Comparison of ENCODE assay signal across 7 cellular contexts in genomic region chr1:42859366-42859765, GRCh38. TPM values are rescaled to one million over a fixed set of nuclear protein-coding genes. Genes with fewer than 3 reads are reported as not detected.
DNase-seq lines count a peak whose midpoint lies in the region; ATAC-seq, FAIRE-seq and TF ChIP-seq lines count a peak whose summit lies in the region.
"Not testable (repeated sequence)": the region's sequence is repeated elsewhere in the genome, so short reads cannot be mapped to it uniquely, and the experiment has no call there.

No MANE protein-coding gene starts in this region.

- TF ChIP-seq RAD21 in HCT116 (IDR thresholded peaks at IDR 0.05; ENCODE audit: low read depth); K562 (CRISPR knock-in tag; conservative IDR thresholded peaks at IDR 0.05 in 1 of 2, IDR thresholded peaks at IDR 0.05 in 1 of 2): not testable (repeated sequence)

- CTCF ChIA-PET in HCT116 (lab: Charles Lee); K562 (lab: Yijun Ruan, JAX; ENCODE audit: low intra/inter-chr PET ratio): not testable (repeated sequence)

- H3K27me3 Mint-ChIP-seq in endothelial cell (ENCODE audit: unreplicated experiment); progenitor cell of endocrine pancreas; type B pancreatic cell: not testable (repeated sequence)

- DNase-seq in ELF-1 (ENCODE audit: low read depth, low spot score) (peak; percentile 24), K562 (ENCODE audit: extremely low read depth in 1 of 4, low spot score in 3 of 4) (peak in 1 of 4 experiments; percentile 53), trophoblast cell (peak; percentile 35 to 84)
- DNase-seq in HCT116 (ENCODE audit: low read depth, low spot score); endothelial cell (ENCODE audit: low spot score); progenitor cell of endocrine pancreas (ENCODE audit: low spot score, unreplicated experiment); type B pancreatic cell (ENCODE audit: extremely low spot score, unreplicated experiment): not testable (repeated sequence)

- H3K9me3 Mint-ChIP-seq in endothelial cell (ENCODE audit: unreplicated experiment) = not testable (repeated sequence)
- peaks cover 47% of the 10 kb centered on the region for H3K9me3 Mint-ChIP-seq in progenitor cell of endocrine pancreas (ENCODE audit: low read depth)
- peaks cover 33% of the 10 kb centered on the region for H3K9me3 Mint-ChIP-seq in type B pancreatic cell

- not testable (repeated sequence) for H2AK5ac ChIP-seq in trophoblast cell (ENCODE audit: low read length)

- H2AFZ ChIP-seq in HCT116 (ENCODE audit: low read depth, low read length, poor library complexity, severe bottlenecking); K562 (ENCODE audit: low read depth, low read length); trophoblast cell (ENCODE audit: insufficient read depth, low read length, poor library complexity): not testable (repeated sequence)

- POLR2A ChIA-PET in HCT116 (lab: Charles Lee) = not testable (repeated sequence)
- POLR2A ChIA-PET in K562 (lab: Yijun Ruan, JAX) = interaction anchor here (1.1 to 1.6 kb wide), 2 partner anchors 13 to 124 kb away, joined by 3 to 4 read pairs; partner anchors contain the start of gene ZNF691

- H3K9ac ChIP-seq in HCT116 (ENCODE audit: low read length); K562 (ENCODE audit: insufficient read depth in 1 of 2, low read depth in 2 of 2, low read length in 2 of 2); trophoblast cell (ENCODE audit: low read length): not testable (repeated sequence)

- not testable (repeated sequence) for H4K20me1 ChIP-seq in HCT116 (ENCODE audit: insufficient read depth); K562 (replicated peaks; ENCODE audit: control insufficient read depth, insufficient read depth, low read length)

- not testable (repeated sequence) for H3K14ac ChIP-seq in trophoblast cell (ENCODE audit: low read length)

- not testable (repeated sequence) for H3K18ac ChIP-seq in trophoblast cell (ENCODE audit: low read length)

- not testable (repeated sequence) for H2BK120ac ChIP-seq in trophoblast cell (ENCODE audit: insufficient read depth, low read length, poor library complexity)

- not testable (repeated sequence) for ATAC-seq in HCT116, K562

- not testable (repeated sequence) for H4K8ac ChIP-seq in trophoblast cell (ENCODE audit: low read depth, low read length)

- H3K9me1 ChIP-seq in K562 (ENCODE audit: control insufficient read depth, insufficient read depth, low read length) = not testable (repeated sequence)

- BruUV-seq in HCT116 (replicated peaks; lab: Mats Ljungman, UMichigan); K562 (replicated peaks; lab: Mats Ljungman, UMichigan): not testable (repeated sequence)

- not testable (repeated sequence) for FAIRE-seq in K562 (lab: Jason Lieb, UNC)

- not testable (repeated sequence) for H3K4me3 Mint-ChIP-seq in endothelial cell (ENCODE audit: unreplicated experiment); progenitor cell of endocrine pancreas (ENCODE audit: low read depth)
- peak overlapping the region; percentile 6 for H3K4me3 Mint-ChIP-seq in type B pancreatic cell

- H4K12ac ChIP-seq in trophoblast cell (ENCODE audit: low read depth, low read length) = not testable (repeated sequence)

- 17% methylated on average over 5 of the region's 5 CpGs for WGBS in K562 (ENCODE audit: insufficient coverage, low coverage, missing lambda C conversion rate)
- WGBS in trophoblast cell (ENCODE audit: extremely low coverage, insufficient coverage, insufficient read length) = no CpG with 5 or more reads among the region's 5 CpGs

- TF ChIP-seq CTCF in HCT116 (IDR thresholded peaks at IDR 0.05 in 2 of 3, conservative IDR thresholded peaks at IDR 0.05 in 1 of 3; ENCODE audit: borderline replicate concordance in 1 of 3, insufficient read depth in 1 of 3, low read depth in 2 of 3, low read length in 2 of 3); K562 (IDR thresholded peaks at IDR 0.05 in 2 of 3, conservative IDR thresholded peaks at IDR 0.05 in 1 of 3; ENCODE audit: insufficient read depth in 2 of 3, low read depth in 1 of 3, low read length in 3 of 3); endothelial cell (IDR thresholded peaks at IDR 0.05; ENCODE audit: unreplicated experiment); progenitor cell of endocrine pancreas (IDR thresholded peaks at IDR 0.05; ENCODE audit: unreplicated experiment); type B pancreatic cell (conservative IDR thresholded peaks at IDR 0.05): not testable (repeated sequence)

- H2BK5ac ChIP-seq in trophoblast cell (ENCODE audit: low read depth, low read length, poor library complexity) = not testable (repeated sequence)

- not testable (repeated sequence) for TF ChIP-seq POLR2A in HCT116 (IDR thresholded peaks at IDR 0.05; ENCODE audit: borderline replicate concordance, extremely low read depth, insufficient read depth, insufficient read length); K562 (conservative IDR thresholded peaks at IDR 0.05)

- H3K79me2 ChIP-seq in HCT116 (ENCODE audit: insufficient read depth, low read length); K562 (ENCODE audit: control insufficient read depth, insufficient read depth, low read length); trophoblast cell (ENCODE audit: control insufficient read depth, insufficient read depth, low read length, poor library complexity): not testable (repeated sequence)

- intact Hi-C loops in HCT116 (cut with micrococcal nuclease); K562 (cut with micrococcal nuclease): not testable (repeated sequence)

- not testable (repeated sequence) for H3K4me1 ChIP-seq in HCT116 (ENCODE audit: control insufficient read depth in 1 of 2, insufficient read depth in 2 of 2, low read length in 2 of 2); K562 (replicated peaks in 1 of 2; ENCODE audit: control insufficient read depth in 2 of 2, insufficient read depth in 2 of 2, low read length in 2 of 2); trophoblast cell (ENCODE audit: control insufficient read depth in 1 of 2, insufficient read depth in 2 of 2, low read length in 2 of 2)

- H3K36me3 ChIP-seq in HCT116 (ENCODE audit: control insufficient read depth in 1 of 2, insufficient read depth in 2 of 2, low read length in 2 of 2); K562 (ENCODE audit: control insufficient read depth, insufficient read depth, low read length); trophoblast cell (ENCODE audit: control insufficient read depth in 1 of 2, insufficient read depth in 2 of 2, low read length in 2 of 2): not testable (repeated sequence)

- H3K4me2 ChIP-seq in HCT116 (ENCODE audit: low read length); K562 (ENCODE audit: insufficient read depth, low read length); trophoblast cell (ENCODE audit: low read length): not testable (repeated sequence)

- RAD21 ChIA-PET in HCT116 (lab: Charles Lee; ENCODE audit: low non-redundant PET in 1 of 2, low total read pairs in 2 of 2, uncharacterized antibody in 2 of 2, unreplicated experiment in 2 of 2) = not testable (repeated sequence)

- H3K27ac ChIP-seq in HCT116 (ENCODE audit: low read depth, low read length); K562 (ENCODE audit: extremely low read depth, low read depth, low read length); trophoblast cell (ENCODE audit: low read depth, low read length): not testable (repeated sequence)

- H3K9me3 ChIP-seq in HCT116 (ENCODE audit: control insufficient read depth in 1 of 2, insufficient read depth in 1 of 2, low read depth in 1 of 2, low read length in 2 of 2) = not testable (repeated sequence)
- H3K9me3 ChIP-seq in K562 (replicated peaks; ENCODE audit: control insufficient read depth, insufficient read depth, low read depth, low read length) (peaks cover 21% of the 10 kb centered on the region), trophoblast cell (ENCODE audit: insufficient read depth, low read depth, low read length) (peaks cover 14% of the 10 kb centered on the region)

- peak overlapping the region; percentile 15 for H3K27ac Mint-ChIP-seq in endothelial cell (ENCODE audit: unreplicated experiment)
- H3K27ac Mint-ChIP-seq in progenitor cell of endocrine pancreas = peak overlapping the region; percentile 7
- not testable (repeated sequence) for H3K27ac Mint-ChIP-seq in type B pancreatic cell

- not testable (repeated sequence) for H3K23ac ChIP-seq in trophoblast cell (ENCODE audit: low read length)

- not testable (repeated sequence) for H2BK12ac ChIP-seq in trophoblast cell (ENCODE audit: low read length)

- peak overlapping the region; percentile 28 for H4K91ac ChIP-seq in trophoblast cell (ENCODE audit: low read depth, low read length)

- H3K36me3 Mint-ChIP-seq in endothelial cell (ENCODE audit: low read depth, unreplicated experiment) = not testable (repeated sequence)
- H3K36me3 Mint-ChIP-seq in progenitor cell of endocrine pancreas (ENCODE audit: insufficient read depth) (peaks cover 24% of the 10 kb centered on the region), type B pancreatic cell (peaks cover 30% of the 10 kb centered on the region)

- H3K4me1 Mint-ChIP-seq in endothelial cell (ENCODE audit: unreplicated experiment); progenitor cell of endocrine pancreas (ENCODE audit: low read depth); type B pancreatic cell (ENCODE audit: unreplicated experiment): not testable (repeated sequence)

- H3K4me3 ChIP-seq in HCT116 (replicated peaks in 1 of 2; ENCODE audit: low read depth in 1 of 2, low read length in 2 of 2); K562; trophoblast cell (ENCODE audit: low read depth, low read length): not testable (repeated sequence)

- not testable (repeated sequence) for TF ChIP-seq EP300 in K562 (IDR thresholded peaks at IDR 0.05; ENCODE audit: low read length)

- not testable (repeated sequence) for H3K79me1 ChIP-seq in trophoblast cell (ENCODE audit: low read length)

- not testable (repeated sequence) for H3K9me2 ChIP-seq in HCT116 (ENCODE audit: insufficient read depth)

- not testable (repeated sequence) for H3K4ac ChIP-seq in trophoblast cell (ENCODE audit: low read depth, low read length)

- H3K27me3 ChIP-seq in HCT116 (ENCODE audit: insufficient read depth, low read length); K562 (ENCODE audit: control insufficient read depth in 2 of 2, insufficient read depth in 2 of 2, low read length in 2 of 2); trophoblast cell (ENCODE audit: insufficient read depth, low read length): not testable (repeated sequence)

- in situ Hi-C loops in K562 (cut with MboI) = not testable (repeated sequence)

RNA-seq across cellular contexts. Expression of gene ZNF691, which starts 13.0 kb away (rescaled TPM):
- total RNA-seq in HCT116 (2021; ENCODE audit: unreplicated experiment) (11.1 TPM), K562 (2014; rRNA removed) (14.8 and 17.4 TPM in 2 replicates), K562 (2014; rRNA removed; fragmentation: Illumina TruSeq; extraction: Trizol) (10.8 and 11.8 TPM in 2 replicates), K562 (2015; rRNA removed; fragmentation: Illumina TruSeq; extraction: Trizol) (9.2 and 10.7 TPM in 2 replicates), K562 (2021) (11.7 and 15.2 TPM in 2 replicates), endothelial cell (ENCODE audit: unreplicated experiment) (12.0 TPM), progenitor cell of endocrine pancreas (18.1 and 18.8 TPM in 2 replicates), type B pancreatic cell (ENCODE audit: low replicate concordance) (11.2 and 18.0 TPM in 2 replicates)
- 4.7 and 8.2 TPM in 2 replicates for polyA plus RNA-seq in HCT116 (2012)
- 18.1 and 22.3 TPM in 2 replicates for total RNA-seq in K562 (2011; cell fraction: chromatin; rRNA removed; ENCODE audit: low replicate concordance)
- total RNA-seq in K562 (2011; cell fraction: nucleolus; rRNA removed) = 12.2 and 16.0 TPM in 2 replicates
- 13.1 and 18.3 TPM in 2 replicates for total RNA-seq in K562 (2011; cell fraction: nucleoplasm; rRNA removed)
- polyA plus RNA-seq in K562 (2011; rRNA removed) (11.6 and 11.9 TPM in 2 replicates), K562 (2014; fragmentation: Illumina TruSeq; extraction: Trizol) (19.0 and 21.6 TPM in 2 replicates), K562 (2014; fragmentation: Nextera tagmentation; extraction: Ambion mirVana) (10 to 100 TPM; 20.0 to 30.4 TPM), K562 (2014; rRNA removed) (10.7 and 14.0 TPM in 2 replicates)
- polyA plus RNA-seq in K562 (2011; cell fraction: cytosol; rRNA removed) = 11.9 and 13.0 TPM in 2 replicates
- polyA plus RNA-seq in K562 (2011; cell fraction: nucleus; rRNA removed) = 30.8 and 50.7 TPM in 2 replicates
- polyA plus RNA-seq in K562 (2012) = 12.4 and 15.2 TPM in 2 replicates
- polyA minus RNA-seq in K562 (2011; rRNA and poly(A)+ RNA removed) = 6.7 and 7.1 TPM in 2 replicates
- 2.5 and 3.7 TPM in 2 replicates for polyA minus RNA-seq in K562 (2011; cell fraction: cytosol; rRNA and poly(A)+ RNA removed)
- polyA minus RNA-seq in K562 (2011; cell fraction: nucleus; rRNA and poly(A)+ RNA removed) = 11.0 and 16.6 TPM in 2 replicates
- polyA plus RNA-seq in trophoblast cell (2013) = 5.8 and 6.3 TPM in 2 replicates

RNA-seq across cellular contexts. Expression of gene SVBP, which starts 42.2 kb away (rescaled TPM):
- 14.4 TPM for total RNA-seq in HCT116 (2021; ENCODE audit: unreplicated experiment)
- 9.3 and 14.1 TPM in 2 replicates for polyA plus RNA-seq in HCT116 (2012)
- 6.8 and 15.4 TPM in 2 replicates for total RNA-seq in K562 (2011; cell fraction: chromatin; rRNA removed; ENCODE audit: low replicate concordance)
- total RNA-seq in K562 (2011; cell fraction: nucleolus; rRNA removed) = 7.5 and 9.5 TPM in 2 replicates
- total RNA-seq in K562 (2011; cell fraction: nucleoplasm; rRNA removed) = 9.6 and 14.4 TPM in 2 replicates
- 32.6 and 44.7 TPM in 2 replicates for total RNA-seq in K562 (2014; rRNA removed)
- total RNA-seq in K562 (2014; rRNA removed; fragmentation: Illumina TruSeq; extraction: Trizol) = 46.5 and 48.3 TPM in 2 replicates
- total RNA-seq in K562 (2015; rRNA removed; fragmentation: Illumina TruSeq; extraction: Trizol) = 41.1 and 44.5 TPM in 2 replicates
- total RNA-seq in K562 (2021) = 31.7 and 36.0 TPM in 2 replicates
- polyA plus RNA-seq in K562 (2011; rRNA removed) = 42.8 and 49.4 TPM in 2 replicates
- polyA plus RNA-seq in K562 (2011; cell fraction: cytosol; rRNA removed) = 12.9 and 26.0 TPM in 2 replicates
- 7.9 and 14.9 TPM in 2 replicates for polyA plus RNA-seq in K562 (2011; cell fraction: nucleus; rRNA removed)
- 43.0 and 46.8 TPM in 2 replicates for polyA plus RNA-seq in K562 (2012)
- 49.7 and 53.2 TPM in 2 replicates for polyA plus RNA-seq in K562 (2014; fragmentation: Illumina TruSeq; extraction: Trizol)
- 10 to 100 TPM; 37.9 TPM for polyA plus RNA-seq in K562 (2014; fragmentation: Nextera tagmentation; extraction: Ambion mirVana)
- 32.6 and 40.0 TPM in 2 replicates for polyA plus RNA-seq in K562 (2014; rRNA removed)
- polyA minus RNA-seq in K562 (2011; rRNA and poly(A)+ RNA removed) = 19.4 and 19.7 TPM in 2 replicates
- 3.7 and 6.6 TPM in 2 replicates for polyA minus RNA-seq in K562 (2011; cell fraction: cytosol; rRNA and poly(A)+ RNA removed)
- polyA minus RNA-seq in K562 (2011; cell fraction: nucleus; rRNA and poly(A)+ RNA removed) = 2.6 and 5.1 TPM in 2 replicates
- 55.1 TPM for total RNA-seq in endothelial cell (ENCODE audit: unreplicated experiment)
- polyA plus RNA-seq in trophoblast cell (2013) = 47.5 and 50.1 TPM in 2 replicates
- 58.4 and 65.8 TPM in 2 replicates for total RNA-seq in progenitor cell of endocrine pancreas
- 31.3 and 42.9 TPM in 2 replicates for total RNA-seq in type B pancreatic cell (ENCODE audit: low replicate concordance)

RNA-seq across cellular contexts. Expression of gene ERMAP, which starts 42.4 kb away (rescaled TPM):
- total RNA-seq in HCT116 (2021; ENCODE audit: unreplicated experiment) (5.4 TPM), K562 (2014; rRNA removed) (15.7 and 18.2 TPM in 2 replicates), K562 (2014; rRNA removed; fragmentation: Illumina TruSeq; extraction: Trizol) (23.7 and 25.0 TPM in 2 replicates), K562 (2015; rRNA removed; fragmentation: Illumina TruSeq; extraction: Trizol) (22.2 and 23.7 TPM in 2 replicates), K562 (2021) (20.5 and 22.5 TPM in 2 replicates), endothelial cell (ENCODE audit: unreplicated experiment) (12.4 TPM), progenitor cell of endocrine pancreas (10.4 and 12.9 TPM in 2 replicates), type B pancreatic cell (ENCODE audit: low replicate concordance) (8.4 and 10.3 TPM in 2 replicates)
- 2.4 and 3.2 TPM in 2 replicates for polyA plus RNA-seq in HCT116 (2012)
- 68.5 and 80.5 TPM in 2 replicates for total RNA-seq in K562 (2011; cell fraction: chromatin; rRNA removed; ENCODE audit: low replicate concordance)
- total RNA-seq in K562 (2011; cell fraction: nucleolus; rRNA removed) = 66.4 and 81.6 TPM in 2 replicates
- 80.8 and 97.2 TPM in 2 replicates for total RNA-seq in K562 (2011; cell fraction: nucleoplasm; rRNA removed)
- polyA plus RNA-seq in K562 (2011; rRNA removed) (15.3 and 24.9 TPM in 2 replicates), K562 (2014; fragmentation: Illumina TruSeq; extraction: Trizol) (25.3 and 31.4 TPM in 2 replicates), K562 (2014; fragmentation: Nextera tagmentation; extraction: Ambion mirVana) (10 to 100 TPM in 1 of 2 experiments, 1 to 10 TPM in 1; 8.0 to 12.9 TPM), K562 (2014; rRNA removed) (16.6 and 20.3 TPM in 2 replicates)
- 13.2 and 16.1 TPM in 2 replicates for polyA plus RNA-seq in K562 (2011; cell fraction: cytosol; rRNA removed)
- 28.4 and 45.9 TPM in 2 replicates for polyA plus RNA-seq in K562 (2011; cell fraction: nucleus; rRNA removed)
- 15.9 and 21.3 TPM in 2 replicates for polyA plus RNA-seq in K562 (2012)
- 21.4 and 35.1 TPM in 2 replicates for polyA minus RNA-seq in K562 (2011; rRNA and poly(A)+ RNA removed)
- 14.4 and 16.4 TPM in 2 replicates for polyA minus RNA-seq in K562 (2011; cell fraction: cytosol; rRNA and poly(A)+ RNA removed)
- polyA minus RNA-seq in K562 (2011; cell fraction: nucleus; rRNA and poly(A)+ RNA removed) = 24.0 and 28.0 TPM in 2 replicates
- polyA plus RNA-seq in trophoblast cell (2013) = 2.9 and 3.2 TPM in 2 replicates
